ENCODE assay signal across 24 cellular contexts in the genomic region with DNA sequence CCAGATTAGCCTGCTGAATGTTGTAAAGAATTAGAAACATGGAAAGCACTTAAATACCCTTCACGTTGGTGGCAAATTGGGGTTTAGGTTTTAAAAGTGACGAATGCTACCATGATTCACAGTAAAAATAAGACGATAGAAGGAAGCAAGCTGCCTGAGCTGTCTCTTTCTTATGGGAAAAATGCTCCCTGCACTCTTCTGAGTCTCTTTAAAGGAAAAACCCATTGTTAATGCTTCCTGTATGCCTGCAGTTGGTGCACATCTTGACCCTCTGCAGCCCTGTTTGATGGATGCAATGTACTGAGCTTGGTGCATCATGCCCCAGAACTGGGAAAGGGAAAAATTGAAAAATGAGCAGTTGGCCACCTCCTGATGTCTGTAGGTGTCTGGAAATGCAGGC.
"Had no signal": no experiment of that assay in that cellular context is flagged by ENCODE, and none has a peak within 500 bp of the region (broad histone marks: within the 10 kb centered on the region; RNA-seq: fewer than 3 reads in every experiment).

No MANE protein-coding gene starts in this region.

- H3K36me3 Mint-ChIP-seq: naive thymus-derived CD4-positive, alpha-beta T cell; neural progenitor cell; stimulated activated naive B cell treated with anti-CD40 and anti-IgM and Interleukin-4, amounts not matched to agents 10 μg/mL and 1 μg/mL and 100 μg/mL, for 72 hours had no signal

- H3K4me3 Mint-ChIP-seq: effector memory CD8-positive, alpha-beta T cell; naive thymus-derived CD4-positive, alpha-beta T cell; nephron; neural progenitor cell; stimulated activated naive B cell treated with anti-CD40 and anti-IgM and Interleukin-4, amounts not matched to agents 10 μg/mL and 1 μg/mL and 100 μg/mL, for 72 hours; stimulated activated naive CD8-positive, alpha-beta T cell treated with anti-CD3 and anti-CD28 coated beads, Interleukin-15, Interleukin-2, amounts not matched to agents 100 ng/mL and 50 ng/mL, for 24 hours had no signal

- H3K27ac ChIP-seq: coronary artery, gastrocnemius medialis, heart left ventricle, hepatocyte, neural progenitor cell, ovary, right lobe of liver, thoracic aorta, tibial nerve, upper lobe of left lung had no signal

- H2AFZ ChIP-seq: hepatocyte, neural progenitor cell had no signal

- H3K4me2 ChIP-seq: hepatocyte, neural progenitor cell had no signal

- DNase-seq: effector memory CD8-positive, alpha-beta T cell; foreskin fibroblast; gastrocnemius medialis; heart left ventricle; kidney; mammary epithelial cell; mesendoderm; midbrain; naive thymus-derived CD4-positive, alpha-beta T cell; ovary; right lobe of liver; small intestine; stimulated activated CD4-positive, alpha-beta T cell treated with anti-CD3 and anti-CD28 coated beads, Interleukin-15, amount 100 ng/mL, for 24 hours; stimulated activated CD4-positive, alpha-beta T cell treated with anti-CD3 and anti-CD28 coated beads, Interleukin-2, amount 100 ng/mL, for 48 hours; stimulated activated naive B cell treated with anti-CD40 and anti-IgM and Interleukin-4, amounts not matched to agents 10 μg/mL and 1 μg/mL and 100 μg/mL, for 72 hours; upper lobe of left lung had no signal

- H3K4me1 ChIP-seq: gastrocnemius medialis, right lobe of liver, upper lobe of left lung had no signal

- H3K27me3 ChIP-seq: gastrocnemius medialis, heart left ventricle, neural progenitor cell, ovary, right lobe of liver, tibial nerve, upper lobe of left lung had no signal

- H3K27ac Mint-ChIP-seq: effector memory CD8-positive, alpha-beta T cell; naive thymus-derived CD4-positive, alpha-beta T cell; nephron; neural progenitor cell; stimulated activated naive B cell treated with anti-CD40 and anti-IgM and Interleukin-4, amounts not matched to agents 10 μg/mL and 1 μg/mL and 100 μg/mL, for 72 hours; stimulated activated naive CD8-positive, alpha-beta T cell treated with anti-CD3 and anti-CD28 coated beads, Interleukin-15, Interleukin-2, amounts not matched to agents 100 ng/mL and 50 ng/mL, for 24 hours had no signal

- H3K9me3 Mint-ChIP-seq: effector memory CD8-positive, alpha-beta T cell; neural progenitor cell; stimulated activated naive CD8-positive, alpha-beta T cell treated with anti-CD3 and anti-CD28 coated beads, Interleukin-15, Interleukin-2, amounts not matched to agents 100 ng/mL and 50 ng/mL, for 24 hours had no signal

- H3K36me3 ChIP-seq: gastrocnemius medialis, heart left ventricle, neural progenitor cell, ovary, right lobe of liver, thoracic aorta, tibial nerve, upper lobe of left lung had no signal

- H3K4me3 ChIP-seq: coronary artery, gastrocnemius medialis, heart left ventricle, hepatocyte, neural progenitor cell, ovary, right lobe of liver, thoracic aorta, tibial nerve, upper lobe of left lung had no signal

- H3K9me3 ChIP-seq: gastrocnemius medialis, heart left ventricle, ovary, right lobe of liver, thoracic aorta, tibial nerve, upper lobe of left lung had no signal

- H3K9ac ChIP-seq: neural progenitor cell had no signal

- ATAC-seq: effector memory CD8-positive, alpha-beta T cell; gastrocnemius medialis; heart left ventricle; left lobe of liver; naive thymus-derived CD4-positive, alpha-beta T cell; right lobe of liver; stimulated activated naive B cell treated with anti-CD40 and anti-IgM and Interleukin-4, amounts not matched to agents 10 μg/mL and 1 μg/mL and 100 μg/mL, for 72 hours had no signal

- H3K4me1 Mint-ChIP-seq: naive thymus-derived CD4-positive, alpha-beta T cell had no signal
